In genomic region chr10:11527700-11528255, GRCh38 we compare ENCODE assay signal across 14 cellular contexts.
DNase-seq lines count a peak whose midpoint lies in the region; ATAC-seq, FAIRE-seq and TF ChIP-seq lines count a peak whose summit lies in the region.
"Had no signal": no experiment of that assay in that cellular context is flagged by ENCODE, and none has a peak within 500 bp of the region (broad histone marks: within the 10 kb centered on the region; RNA-seq: fewer than 3 reads in every experiment).

No MANE protein-coding gene starts in this region.

- H3K4me3 ChIP-seq in OCI-LY7 (ENCODE audit: low read depth, low read length, poor library complexity, severe bottlenecking), result peak overlapping the region; percentile 44
- peak overlapping the region in 3 of 4 donors; percentile 8 to 26 (median 17) for H3K4me3 ChIP-seq in esophagus muscularis mucosa
- no peak overlapping the region for H3K4me3 ChIP-seq in pancreas
- H3K4me3 ChIP-seq: MG63, prostate gland, vagina had no signal

- H4K20me1 ChIP-seq in OCI-LY7 (ENCODE audit: insufficient read depth, low read length), result no peaks in the 10 kb centered on the region

- H3K4me1 ChIP-seq in OCI-LY7 (ENCODE audit: insufficient read depth, low read length, poor library complexity, severe bottlenecking), result peaks cover 60% of the 10 kb centered on the region
- peaks cover 5 to 10% (median 9%) of the 10 kb centered on the region in 4 donors for H3K4me1 ChIP-seq in esophagus muscularis mucosa
- H3K4me1 ChIP-seq in pancreas, result peaks cover 0 to 13% (median 0%) of the 10 kb centered on the region in 3 donors
- H3K4me1 ChIP-seq: prostate gland had no signal

- no peaks in the 10 kb centered on the region for H3K9me3 ChIP-seq in OCI-LY7 (ENCODE audit: low read length)
- H3K9me3 ChIP-seq in esophagus muscularis mucosa, result no peaks in the 10 kb centered on the region
- H3K9me3 ChIP-seq in pancreas, result no peaks in the 10 kb centered on the region
- H3K9me3 ChIP-seq: MG63, prostate gland, vagina had no signal

- H3K27me3 ChIP-seq in esophagus muscularis mucosa (no peaks in the 10 kb centered on the region), pancreas (no peaks in the 10 kb centered on the region)
- H3K27me3 ChIP-seq: MG63, vagina had no signal

- H3K4me2 ChIP-seq in OCI-LY7 (ENCODE audit: low read length), result peak overlapping the region; percentile 62

- intact Hi-C loops in OCI-LY7 (cut with micrococcal nuclease; ENCODE audit: unreplicated experiment), result loop anchor here (1.0 kb wide), 1 partner anchor 151 kb away; no protein-coding TSS in a partner anchor
- intact Hi-C loops in esophagus muscularis mucosa (cut with DNase I), result loop anchor here (10.0 kb wide), 1 partner anchor 87 kb away; the partner anchor contains the start of gene USP6NL
- intact Hi-C loops in pancreas (cut with DNase I), result no loop called here

- H3K27ac ChIP-seq in OCI-LY7 (ENCODE audit: low read depth, low read length, poor library complexity, severe bottlenecking) (peak overlapping the region; percentile 52), esophagus muscularis mucosa (replicated peaks in 1 of 4) (peak overlapping the region in 3 of 4 donors; percentile 17 to 34 (median 32)), pancreas (no peak overlapping the region)
- H3K27ac ChIP-seq: prostate gland, vagina had no signal

- H2AFZ ChIP-seq in OCI-LY7 (ENCODE audit: low read length), result no peak overlapping the region

- CTCF ChIA-PET in OCI-LY7 (lab: Charles Lee; ENCODE audit: unreplicated experiment), result no interaction called here

- no peaks in the 10 kb centered on the region for H3K9me2 ChIP-seq in OCI-LY7 (ENCODE audit: insufficient read depth, low read length)

- FAIRE-seq in G401.6 (lab: Jason Lieb, UNC), result peak; percentile 44
- peak; percentile 70 for FAIRE-seq in pancreas (lab: Jason Lieb, UNC)
- FAIRE-seq: H54 had no signal

- TF ChIP-seq POLR2A in esophagus muscularis mucosa (IDR thresholded peaks at IDR 0.05; ENCODE audit: low read depth), result no peak

- H3K36me3 ChIP-seq in OCI-LY7 (ENCODE audit: insufficient read depth, low read length), result peaks cover 45% of the 10 kb centered on the region
- no peaks in the 10 kb centered on the region for H3K36me3 ChIP-seq in esophagus muscularis mucosa
- H3K36me3 ChIP-seq in pancreas, result no peaks in the 10 kb centered on the region
- H3K36me3 ChIP-seq: MG63, prostate gland, vagina had no signal

- peaks cover 83% of the 10 kb centered on the region for H3K79me2 ChIP-seq in OCI-LY7 (ENCODE audit: insufficient read depth, low read depth, low read length)

- no peak for TF ChIP-seq EP300 in esophagus muscularis mucosa (IDR thresholded peaks at IDR 0.05)

- no peak for ATAC-seq in pancreas
- no peak for ATAC-seq in GM21717 (IDR thresholded peaks at IDR 0.05; ENCODE audit: unreplicated experiment)

- DNase-seq in OCI-LY7 (ENCODE audit: low spot score) (peak; percentile 23), esophagus muscularis mucosa (ENCODE audit: extremely low spot score) (no peak), pancreas (no peak)
- no peak for DNase-seq in activated CD4-positive, CD25-positive, alpha-beta regulatory T cell treated with anti-CD3 and anti-CD28 coated beads, Interleukin-2, amount 50 U/mL, for 72 hours
- DNase-seq in stimulated activated CD4-positive, alpha-beta T cell treated with anti-CD3 and anti-CD28 coated beads, Interleukin-4, amount 100 ng/mL, for 4 hours, result no peak
- DNase-seq: effector CD8-positive, alpha-beta T cell; EL; islet precursor cell; MG63 had no signal

- POLR2A ChIA-PET in OCI-LY7 (lab: Charles Lee), result interaction anchor here (0.6 to 1.5 kb wide), 3 partner anchors 33 to 157 kb away, joined by 3 to 6 read pairs (median 4); no protein-coding TSS in a partner anchor

- no peak for TF ChIP-seq CTCF in OCI-LY7 (conservative IDR thresholded peaks at IDR 0.05; ENCODE audit: low read length)
- no peak for TF ChIP-seq CTCF in esophagus muscularis mucosa (IDR thresholded peaks at IDR 0.05)
- no peak for TF ChIP-seq CTCF in pancreas (IDR thresholded peaks at IDR 0.05)

- WGBS in esophagus muscularis mucosa, result 54% methylated on average over 4 of the region's 4 CpGs
- WGBS in pancreas, 2 donors, result 40 to 66% methylated on average over 4 of the region's 4 CpGs

- BruUV-seq in OCI-LY7 (replicated peaks; lab: Mats Ljungman, UMichigan), result no TSS peak

Comparison
In these comparisons a context has a peak if more than half of its experiments do, and no peak if none do; other contexts are left out.
1. H3K27ac ChIP-seq: peak in OCI-LY7 (single experiment) and esophagus muscularis mucosa (3 of 4); none in pancreas (0 of 4).
2. H3K4me3 ChIP-seq: peak in OCI-LY7 (single experiment) and esophagus muscularis mucosa (3 of 4); none in pancreas (0 of 4).
3. intact Hi-C loops: an anchor here in OCI-LY7 (1.0 kb wide) and esophagus muscularis mucosa (10.0 kb wide); none called in pancreas.